Comparison of ENCODE assay signal across 8 cellular contexts in the genomic region with DNA sequence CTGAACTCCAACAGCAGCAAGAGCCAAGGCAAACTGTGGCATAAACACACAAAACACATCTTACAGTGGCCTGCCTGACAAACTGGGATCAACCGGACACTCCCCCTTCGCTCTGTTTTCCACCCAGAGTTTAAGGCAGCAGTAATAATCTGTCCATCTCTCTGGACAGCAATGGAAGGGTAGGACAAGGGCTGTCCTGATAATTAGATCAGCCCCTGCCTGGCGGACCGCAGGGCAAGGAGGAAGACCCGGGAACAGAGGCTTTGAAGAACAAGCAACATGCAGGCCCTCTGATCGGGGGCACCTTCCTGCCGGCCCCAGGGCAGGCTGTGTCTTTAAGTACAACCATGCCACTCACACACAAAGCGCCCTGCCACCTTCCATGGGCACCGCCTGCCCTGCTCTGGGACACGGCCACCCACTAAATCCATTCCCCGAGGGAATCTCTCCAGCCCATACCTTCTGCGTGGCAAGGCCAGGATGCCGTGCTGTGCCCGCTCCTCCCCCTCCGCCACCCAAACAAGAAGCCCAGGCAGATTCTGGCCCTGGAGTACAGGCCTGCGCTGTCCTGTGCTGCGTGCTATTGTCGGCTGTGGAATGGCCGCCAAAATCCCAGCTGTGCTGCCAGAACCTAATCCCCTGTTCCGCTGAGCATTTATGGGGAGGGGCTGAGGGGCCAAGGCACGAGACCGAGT. TPM values are rescaled to one million over a fixed set of nuclear protein-coding genes. Genes with fewer than 3 reads are reported as not detected.
A peak's percentile ranks its signal among the peaks of the same experiment; 100 is the strongest.
DNase-seq lines count a peak whose midpoint lies in the region; ATAC-seq and TF ChIP-seq lines count a peak whose summit lies in the region.

No MANE protein-coding gene starts in this region.

- no peak overlapping the region for H3K4me3 Mint-ChIP-seq in CD8-positive, alpha-beta T cell
- H3K4me3 Mint-ChIP-seq in nephron progenitor cell: no peak overlapping the region

- no TSS peak for BruUV-seq in PC-9 (replicated peaks; lab: Mats Ljungman, UMichigan)

- H3K36me3 Mint-ChIP-seq in CD8-positive, alpha-beta T cell: peaks cover 13% of the 10 kb centered on the region
- peaks cover 9% of the 10 kb centered on the region for H3K36me3 Mint-ChIP-seq in nephron progenitor cell (ENCODE audit: low read depth)

- H3K4me1 ChIP-seq in CD8-positive, alpha-beta T cell (ENCODE audit: insufficient read depth, low read length): peaks cover 66% of the 10 kb centered on the region
- H3K4me1 ChIP-seq in PC-9 (replicated peaks; ENCODE audit: insufficient read depth): peaks cover 12% of the 10 kb centered on the region
- H3K4me1 ChIP-seq in tibial artery: peaks cover 0 to 56% (median 38%) of the 10 kb centered on the region in 4 donors

- peaks cover 83% of the 10 kb centered on the region for H3K79me2 ChIP-seq in PC-9 (ENCODE audit: low read depth)

- CTCF ChIA-PET in CD8-positive, alpha-beta T cell (lab: Charles Lee): interaction anchor here (1.3 to 5.4 kb wide), 3 partner anchors 11 to 50 kb away, joined by 4 to 58 read pairs (median 55); no protein-coding TSS in a partner anchor
- CTCF ChIA-PET in PC-9 (lab: Charles Lee): no interaction called here

- peaks cover 25% of the 10 kb centered on the region; the same call in 1 of the 2 replicates for H4K20me1 ChIP-seq in PC-9 (ENCODE audit: insufficient read depth)

- no peak for TF ChIP-seq CTCF in CD8-positive, alpha-beta T cell (IDR thresholded peaks at IDR 0.05)
- TF ChIP-seq CTCF in HL-60 (IDR thresholded peaks at IDR 0.05; ENCODE audit: insufficient read depth, low read length) (no peak), PC-9 (conservative IDR thresholded peaks at IDR 0.05) (no peak), nephron progenitor cell (IDR thresholded peaks at IDR 0.05) (no peak), tibial artery (IDR thresholded peaks at IDR 0.05) (no peak)

- no peaks in the 10 kb centered on the region for H3K36me3 ChIP-seq in CD8-positive, alpha-beta T cell (ENCODE audit: insufficient read depth, low read length)
- H3K36me3 ChIP-seq in PC-9 (ENCODE audit: low read depth) (no peaks in the 10 kb centered on the region), tibial artery (no peaks in the 10 kb centered on the region)

- no peak overlapping the region for H3K27ac Mint-ChIP-seq in CD8-positive, alpha-beta T cell
- H3K27ac Mint-ChIP-seq in nephron progenitor cell: no peak overlapping the region

- no peaks in the 10 kb centered on the region for H3K9me2 ChIP-seq in PC-9 (ENCODE audit: insufficient read depth)

- H3K27me3 ChIP-seq in CD8-positive, alpha-beta T cell (ENCODE audit: insufficient read depth, low read length): no peaks in the 10 kb centered on the region
- H3K27me3 ChIP-seq in HL-60 (ENCODE audit: insufficient read depth, poor library complexity, severe bottlenecking): no peaks in the 10 kb centered on the region
- H3K27me3 ChIP-seq in PC-9 (ENCODE audit: insufficient read depth, low read depth): no peaks in the 10 kb centered on the region
- H3K27me3 ChIP-seq in tibial artery: no peaks in the 10 kb centered on the region

- peaks cover 35% of the 10 kb centered on the region for H3K4me1 Mint-ChIP-seq in CD8-positive, alpha-beta T cell (ENCODE audit: low read depth)
- peaks cover 18% of the 10 kb centered on the region for H3K4me1 Mint-ChIP-seq in nephron progenitor cell

- intact Hi-C loops in CD8-positive, alpha-beta T cell (cut with DNase I, micrococcal nuclease): loop anchor here (1.0 to 2.0 kb wide), 5 partner anchors 17 to 182 kb away; a partner anchor contains a TSS
- intact Hi-C loops in PC-9 (cut with micrococcal nuclease; ENCODE audit: unreplicated experiment): loop anchor here (1.0 kb wide), 4 partner anchors 29 to 182 kb away; a partner anchor contains a TSS
- intact Hi-C loops in tibial artery (cut with DNase I; ENCODE audit: low total_unique reads): loop anchor here (2.0 kb wide), 1 partner anchor 39 kb away; a partner anchor contains a TSS

- peak; percentile 21 for ATAC-seq in CD8-positive, alpha-beta T cell

- peaks cover 22% of the 10 kb centered on the region; the same call in 1 of the 2 replicates for H3F3A ChIP-seq in PC-9 (ENCODE audit: insufficient read depth, low read depth)

- no peaks in the 10 kb centered on the region for H3K9me3 ChIP-seq in CD8-positive, alpha-beta T cell (ENCODE audit: low read length)
- H3K9me3 ChIP-seq in PC-9 (ENCODE audit: insufficient read depth, low read depth) (no peaks in the 10 kb centered on the region), tibial artery (no peaks in the 10 kb centered on the region)

- no peak overlapping the region for H2AFZ ChIP-seq in PC-9

- POLR2A ChIA-PET in CD8-positive, alpha-beta T cell (lab: Charles Lee): interaction anchor here (0.9 to 4.3 kb wide), 10 partner anchors 17 to 181 kb away, joined by 3 to 42 read pairs (median 6); a partner anchor contains a TSS
- POLR2A ChIA-PET in PC-9 (lab: Charles Lee; ENCODE audit: unreplicated experiment): no interaction called here

- H3K27me3 Mint-ChIP-seq in CD8-positive, alpha-beta T cell (ENCODE audit: low read depth): no peaks in the 10 kb centered on the region
- no peaks in the 10 kb centered on the region for H3K27me3 Mint-ChIP-seq in nephron progenitor cell (ENCODE audit: low read depth, poor library complexity)

- no peaks in the 10 kb centered on the region for H3K9me3 Mint-ChIP-seq in CD8-positive, alpha-beta T cell
- no peaks in the 10 kb centered on the region for H3K9me3 Mint-ChIP-seq in nephron progenitor cell

- peak; percentile 16 to 81 (median 38) for DNase-seq in CD8-positive, alpha-beta T cell
- DNase-seq in HL-60 (ENCODE audit: low read depth in 1 of 2, low spot score in 1 of 2) (peak; percentile 25 to 51), PC-9 (peak in 1 of 2 experiments; percentile 66), foreskin melanocyte (peak; percentile 80), nephron progenitor cell (peak; percentile 52), tibial artery (peak; percentile 82 to 93), NCI-H1930 (lab: John Stamatoyannopoulos, UW) (no peak)
- peak; percentile 49 for DNase-seq in activated naive CD4-positive, alpha-beta T cell treated with Interleukin-2 at 50 U/mL for 16 hours

- peak overlapping the region; percentile 73 for H3K4me2 ChIP-seq in PC-9

- H3K4me3 ChIP-seq in CD8-positive, alpha-beta T cell (ENCODE audit: low read depth, low read length): peak overlapping the region; percentile 82
- H3K4me3 ChIP-seq in HL-60 (replicated peaks; ENCODE audit: insufficient read depth, low read length): peak overlapping the region; percentile 54
- peak overlapping the region; percentile 51; the same call in 1 of the 2 replicates for H3K4me3 ChIP-seq in PC-9
- H3K4me3 ChIP-seq in tibial artery: peak overlapping the region; percentile 54 to 55

- H3K27ac ChIP-seq in CD8-positive, alpha-beta T cell (ENCODE audit: low read depth, low read length): peak overlapping the region; percentile 93
- peak overlapping the region; percentile 72 for H3K27ac ChIP-seq in HL-60 (replicated peaks)
- peak overlapping the region; percentile 32 for H3K27ac ChIP-seq in PC-9
- H3K27ac ChIP-seq in tibial artery: peak overlapping the region; percentile 86 to 92

RNA-seq across cellular contexts. Expression of a gene that starts 38.8 kb away (rescaled TPM):
- total RNA-seq in CD8-positive, alpha-beta T cell: 100 to 1,000 TPM; 171 to 174 TPM
- total RNA-seq in PC-9 (2021): 221 and 267 TPM in 2 replicates

RNA-seq across cellular contexts. Expression of a gene that starts 39.1 kb away (rescaled TPM):
- 1 to 10 TPM; 1.1 to 1.3 TPM for total RNA-seq in CD8-positive, alpha-beta T cell
- 17.5 and 19.6 TPM in 2 replicates for total RNA-seq in PC-9 (2021)

RNA-seq across cellular contexts. Expression of a gene that starts 42.8 kb away (rescaled TPM):
- total RNA-seq in CD8-positive, alpha-beta T cell: 10 to 100 TPM; 13.7 to 13.8 TPM
- total RNA-seq in PC-9 (2021): 16.9 and 17.9 TPM in 2 replicates

Comparison
In these comparisons a context has a peak if more than half of its experiments do, and no peak if none do; other contexts are left out.
1. DNase-seq: peak in CD8-positive, alpha-beta T cell (7 of 7), HL-60 (2 of 2), activated naive CD4-positive, alpha-beta T cell treated with Interleukin-2 at 50 U/mL for 16 hours (single experiment), foreskin melanocyte (single experiment), nephron progenitor cell (single experiment) and tibial artery (2 of 2); none in NCI-H1930 (0 of 2).
2. H3K27ac ChIP-seq: peak in every context shown above with its lines; median percentile 93 in CD8-positive, alpha-beta T cell; 89 in tibial artery; 72 in HL-60; 32 in PC-9.
3. Peak in every context shown above with its lines, with median percentiles within 50 percentile points of each other: H3K4me3 ChIP-seq.